In genomic region chr1:102241431-102242338, GRCh38 we compare ENCODE assay signal across 12 cellular contexts.
DNase-seq lines count a peak whose midpoint lies in the region; ATAC-seq and TF ChIP-seq lines count a peak whose summit lies in the region.
"Had no signal": no experiment of that assay in that cellular context is flagged by ENCODE, and none has a peak within 500 bp of the region (broad histone marks: within the 10 kb centered on the region; RNA-seq: fewer than 3 reads in every experiment).

No MANE protein-coding gene starts in this region.

- H3K27me3 ChIP-seq in BLaER1 (no peaks in the 10 kb centered on the region), endodermal cell (ENCODE audit: control insufficient read depth, insufficient read depth, low read length, poor library complexity, severe bottlenecking) (no peaks in the 10 kb centered on the region)
- H3K27me3 ChIP-seq: cardiac muscle cell, esophagus squamous epithelium had no signal

- DNase-seq in DMS53 (lab: John Stamatoyannopoulos, UW) (no peak), endodermal cell (no peak), NCI-H146 (lab: John Stamatoyannopoulos, UW) (no peak)
- no peak for DNase-seq in activated naive CD8-positive, alpha-beta T cell treated with anti-CD3 and anti-CD28 coated beads, Interleukin-2, amount 50 U/mL, for 24 hours
- DNase-seq: ACHN, activated B cell treated with CpG ODN at 0.5 μM for 24 hours, esophagus squamous epithelium had no signal

- ATAC-seq in GM19372 (IDR thresholded peaks at IDR 0.05; ENCODE audit: low read depth, unreplicated experiment), result peak; percentile 53
- ATAC-seq in HG02840 (IDR thresholded peaks at IDR 0.05; ENCODE audit: low FRiP score, unreplicated experiment), result peak; percentile 56
- ATAC-seq in HG03521 (IDR thresholded peaks at IDR 0.05; ENCODE audit: unreplicated experiment), result peak; percentile 78
- no peak for ATAC-seq in activated naive CD8-positive, alpha-beta T cell treated with anti-CD3 and anti-CD28 coated beads, Interleukin-2, amount 50 U/mL, for 24 hours

- no peaks in the 10 kb centered on the region for H4K20me1 ChIP-seq in BLaER1

- no peaks in the 10 kb centered on the region for H3K36me3 Mint-ChIP-seq in activated naive CD8-positive, alpha-beta T cell treated with anti-CD3 and anti-CD28 coated beads, Interleukin-2, amount 50 U/mL, for 24 hours (ENCODE audit: low read depth)
- no peaks in the 10 kb centered on the region for H3K36me3 Mint-ChIP-seq in endodermal cell (ENCODE audit: low read depth)

- H3K36me3 ChIP-seq in BLaER1 (no peaks in the 10 kb centered on the region), endodermal cell (ENCODE audit: control insufficient read depth, insufficient read depth, low read length) (no peaks in the 10 kb centered on the region)
- H3K36me3 ChIP-seq: cardiac muscle cell, esophagus squamous epithelium had no signal

- H3K9me3 ChIP-seq in BLaER1, result no peaks in the 10 kb centered on the region
- H3K9me3 ChIP-seq in endodermal cell (ENCODE audit: control insufficient read depth, low read length), result no peaks in the 10 kb centered on the region
- H3K9me3 ChIP-seq: esophagus squamous epithelium had no signal

- TF ChIP-seq CTCF in endodermal cell (conservative IDR thresholded peaks at IDR 0.05), result no peak

- H3K4me3 Mint-ChIP-seq in activated naive CD8-positive, alpha-beta T cell treated with anti-CD3 and anti-CD28 coated beads, Interleukin-2, amount 50 U/mL, for 24 hours, result no peak overlapping the region
- H3K4me3 Mint-ChIP-seq in endodermal cell, result no peak overlapping the region
- H3K4me3 Mint-ChIP-seq: activated B cell treated with CpG ODN at 0.5 μM for 24 hours had no signal

- 94 to 100% methylated on average over 2 to 4 of the region's 4 CpGs for WGBS in endodermal cell (ENCODE audit: insufficient coverage in 1 of 2, insufficient read length in 1 of 2), 2 experiments

- H3K4me1 ChIP-seq in BLaER1 (peaks cover 6% of the 10 kb centered on the region; the same call in 1 of the 2 replicates), endodermal cell (ENCODE audit: control insufficient read depth, insufficient read depth, low read length) (no peaks in the 10 kb centered on the region)
- H3K4me1 ChIP-seq: esophagus squamous epithelium had no signal

- no peak overlapping the region for H3K27ac ChIP-seq in BLaER1
- H3K27ac ChIP-seq in endodermal cell (ENCODE audit: low read depth, low read length), result no peak overlapping the region
- H3K27ac ChIP-seq: cardiac muscle cell, esophagus squamous epithelium had no signal

- H3K4me2 ChIP-seq in BLaER1, result 0 out of 2 replicates have a peak overlapping the region, but pooled peaks have one; percentile 2

- no peak overlapping the region for H3K27ac Mint-ChIP-seq in activated naive CD8-positive, alpha-beta T cell treated with anti-CD3 and anti-CD28 coated beads, Interleukin-2, amount 50 U/mL, for 24 hours
- H3K27ac Mint-ChIP-seq in endodermal cell, result no peak overlapping the region
- H3K27ac Mint-ChIP-seq: activated B cell treated with CpG ODN at 0.5 μM for 24 hours had no signal

- H3K4me3 ChIP-seq in BLaER1 (no peak overlapping the region), endodermal cell (ENCODE audit: low read length) (no peak overlapping the region)
- H3K4me3 ChIP-seq: cardiac muscle cell, esophagus squamous epithelium had no signal

- H3K4me1 Mint-ChIP-seq in activated naive CD8-positive, alpha-beta T cell treated with anti-CD3 and anti-CD28 coated beads, Interleukin-2, amount 50 U/mL, for 24 hours, result no peaks in the 10 kb centered on the region
- no peaks in the 10 kb centered on the region for H3K4me1 Mint-ChIP-seq in endodermal cell
- H3K4me1 Mint-ChIP-seq: activated B cell treated with CpG ODN at 0.5 μM for 24 hours had no signal

- H3K9ac ChIP-seq in BLaER1 (no peak overlapping the region), endodermal cell (ENCODE audit: extremely low read depth, low read length, poor library complexity, severe bottlenecking) (no peak overlapping the region)

- H3K9me3 Mint-ChIP-seq in activated naive CD8-positive, alpha-beta T cell treated with anti-CD3 and anti-CD28 coated beads, Interleukin-2, amount 50 U/mL, for 24 hours, result no peaks in the 10 kb centered on the region
- H3K9me3 Mint-ChIP-seq in endodermal cell, result no peaks in the 10 kb centered on the region
- H3K9me3 Mint-ChIP-seq: activated B cell treated with CpG ODN at 0.5 μM for 24 hours had no signal

- no peaks in the 10 kb centered on the region for H3K27me3 Mint-ChIP-seq in activated naive CD8-positive, alpha-beta T cell treated with anti-CD3 and anti-CD28 coated beads, Interleukin-2, amount 50 U/mL, for 24 hours
- no peaks in the 10 kb centered on the region for H3K27me3 Mint-ChIP-seq in endodermal cell (ENCODE audit: insufficient read depth)
- H3K27me3 Mint-ChIP-seq: activated B cell treated with CpG ODN at 0.5 μM for 24 hours had no signal
